In genomic region chrX:68895339-68896250, GRCh38 we compare ENCODE assay signal across 8 cellular contexts.
A peak's percentile ranks its signal among the peaks of the same experiment; 100 is the strongest.
DNase-seq lines count a peak whose midpoint lies in the region; ATAC-seq and TF ChIP-seq lines count a peak whose summit lies in the region.

No MANE protein-coding gene starts in this region.

- intact Hi-C loops in colonic mucosa (cut with DNase I): no loop called here

- H3K36me3 Mint-ChIP-seq in activated CD8-positive, alpha-beta memory T cell treated with anti-CD3 and anti-CD28 coated beads, Interleukin-2, amount 10 ng/mL, durations not matched to agents 7 days and 5 days: no peaks in the 10 kb centered on the region
- H3K36me3 Mint-ChIP-seq in activated T-cell treated with anti-CD3 and anti-CD28 coated beads, Interleukin-2, amount 50 U/mL, for 72 hours (ENCODE audit: insufficient read depth in 2 of 2): no peaks in the 10 kb centered on the region

- no peaks in the 10 kb centered on the region for H3K9me3 ChIP-seq in colonic mucosa
- peaks cover 0 to 1% of the 10 kb centered on the region in 2 donors for H3K9me3 ChIP-seq in lung (ENCODE audit: control insufficient read depth in 2 of 2, insufficient read depth in 1 of 2, low read length in 1 of 2)
- no peaks in the 10 kb centered on the region for H3K9me3 ChIP-seq in upper lobe of left lung

- H3K9me3 Mint-ChIP-seq in activated CD8-positive, alpha-beta memory T cell treated with anti-CD3 and anti-CD28 coated beads, Interleukin-2, amount 10 ng/mL, durations not matched to agents 7 days and 5 days (ENCODE audit: low read depth): no peaks in the 10 kb centered on the region
- no peaks in the 10 kb centered on the region for H3K9me3 Mint-ChIP-seq in activated T-cell treated with anti-CD3 and anti-CD28 coated beads, Interleukin-2, amount 50 U/mL, for 72 hours

- no peaks in the 10 kb centered on the region for H3K4me1 Mint-ChIP-seq in activated CD8-positive, alpha-beta memory T cell treated with anti-CD3 and anti-CD28 coated beads, Interleukin-2, amount 10 ng/mL, durations not matched to agents 7 days and 5 days
- H3K4me1 Mint-ChIP-seq in activated T-cell treated with anti-CD3 and anti-CD28 coated beads, Interleukin-2, amount 50 U/mL, for 72 hours (ENCODE audit: low read depth): no peaks in the 10 kb centered on the region

- H3K36me3 ChIP-seq in colonic mucosa (no peaks in the 10 kb centered on the region), lung (ENCODE audit: control insufficient read depth in 2 of 2, insufficient read depth in 2 of 2, low read length in 2 of 2) (no peaks in the 10 kb centered on the region), upper lobe of left lung (no peaks in the 10 kb centered on the region)

- no peak for TF ChIP-seq EP300 in upper lobe of left lung (IDR thresholded peaks at IDR 0.05)

- peaks cover 2% of the 10 kb centered on the region for H3K27me3 Mint-ChIP-seq in activated CD8-positive, alpha-beta memory T cell treated with anti-CD3 and anti-CD28 coated beads, Interleukin-2, amount 10 ng/mL, durations not matched to agents 7 days and 5 days
- peaks cover 12% of the 10 kb centered on the region for H3K27me3 Mint-ChIP-seq in activated T-cell treated with anti-CD3 and anti-CD28 coated beads, Interleukin-2, amount 50 U/mL, for 72 hours (ENCODE audit: low read depth)

- no peaks in the 10 kb centered on the region for H3K27me3 ChIP-seq in colonic mucosa
- no peaks in the 10 kb centered on the region for H3K27me3 ChIP-seq in lung (ENCODE audit: control insufficient read depth, insufficient read depth)
- no peaks in the 10 kb centered on the region for H3K27me3 ChIP-seq in upper lobe of left lung

- in situ Hi-C loops in GM13976 (cut with MboI; ENCODE audit: low sequenced_read_pairs, unreplicated experiment): no loop called here

- no peak for TF ChIP-seq CTCF in colonic mucosa (IDR thresholded peaks at IDR 0.05)
- no peak for TF ChIP-seq CTCF in lung (IDR thresholded peaks at IDR 0.05; ENCODE audit: control extremely low read depth, extremely low read depth)
- peak in 1 of 6 experiments; percentile 19 for TF ChIP-seq CTCF in upper lobe of left lung (IDR thresholded peaks at IDR 0.05)
- TF ChIP-seq CTCF in GM13976 (IDR thresholded peaks at IDR 0.05; ENCODE audit: borderline replicate concordance, control extremely low read depth, extremely low read depth, insufficient read depth, missing control alignments): no peak

- CTCF ChIA-PET in activated CD8-positive, alpha-beta memory T cell treated with anti-CD3 and anti-CD28 coated beads, Interleukin-2, amount 10 ng/mL, durations not matched to agents 7 days and 5 days (lab: Charles Lee): no interaction called here

- H3K4me1 ChIP-seq in colonic mucosa: no peaks in the 10 kb centered on the region
- H3K4me1 ChIP-seq in lung (ENCODE audit: control insufficient read depth in 2 of 2, insufficient read depth in 2 of 2, low read length in 2 of 2): peaks cover 2% of the 10 kb centered on the region in 2 donors
- peaks cover 6 to 17% (median 15%) of the 10 kb centered on the region in 4 donors for H3K4me1 ChIP-seq in upper lobe of left lung

- H3K27ac Mint-ChIP-seq in activated CD8-positive, alpha-beta memory T cell treated with anti-CD3 and anti-CD28 coated beads, Interleukin-2, amount 10 ng/mL, durations not matched to agents 7 days and 5 days: no peak overlapping the region
- H3K27ac Mint-ChIP-seq in activated T-cell treated with anti-CD3 and anti-CD28 coated beads, Interleukin-2, amount 50 U/mL, for 72 hours: no peak overlapping the region

- DNase-seq in activated CD8-positive, alpha-beta memory T cell treated with anti-CD3 and anti-CD28 coated beads for 24 hours: peak; percentile 59
- no peak for DNase-seq in activated CD8-positive, alpha-beta memory T cell treated with anti-CD3 and anti-CD28 coated beads, Interleukin-2, amount 10 ng/mL, durations not matched to agents 7 days and 5 days
- DNase-seq in colonic mucosa (peak; percentile 66), lung (ENCODE audit: low spot score) (no peak), upper lobe of left lung (peak in 1 of 2 donors; percentile 36), GM13976 (ENCODE audit: low spot score) (no peak)
- no peak for DNase-seq in activated T-cell treated with anti-CD3 and anti-CD28 coated beads, Interleukin-2, amount 50 U/mL, for 72 hours
- no peak for DNase-seq in stimulated activated CD4-positive, alpha-beta T cell treated with anti-CD3 and anti-CD28 coated beads, Interleukin-4, amount 100 ng/mL, for 24 hours

- TF ChIP-seq POLR2A in upper lobe of left lung (IDR thresholded peaks at IDR 0.05): no peak

- H3K4me3 ChIP-seq in colonic mucosa (no peak overlapping the region), lung (no peak overlapping the region), upper lobe of left lung (peak overlapping the region in 2 of 4 donors; percentile 16 to 30)

- H3K9ac ChIP-seq in colonic mucosa (ENCODE audit: low read depth in 2 of 2, low read length in 2 of 2): peak overlapping the region; percentile 35 to 56

- no peak for ATAC-seq in activated CD8-positive, alpha-beta memory T cell treated with anti-CD3 and anti-CD28 coated beads, Interleukin-2, amount 10 ng/mL, durations not matched to agents 7 days and 5 days
- ATAC-seq in lung (ENCODE audit: insufficient read depth, low FRiP score) (no peak), upper lobe of left lung (ENCODE audit: low FRiP score in 2 of 2) (no peak)
- no peak for ATAC-seq in activated T-cell treated with anti-CD3 and anti-CD28 coated beads, Interleukin-2, amount 50 U/mL, for 72 hours (replicated peaks in 1 of 2)

- WGBS in lung, 2 donors: 43 to 45% methylated on average over 7 to 9 of the region's 9 CpGs
- WGBS in upper lobe of left lung, 2 donors: 55 to 68% methylated on average over 3 to 9 of the region's 9 CpGs

- H3K4me3 Mint-ChIP-seq in activated CD8-positive, alpha-beta memory T cell treated with anti-CD3 and anti-CD28 coated beads, Interleukin-2, amount 10 ng/mL, durations not matched to agents 7 days and 5 days: no peak overlapping the region
- no peak overlapping the region for H3K4me3 Mint-ChIP-seq in activated T-cell treated with anti-CD3 and anti-CD28 coated beads, Interleukin-2, amount 50 U/mL, for 72 hours

- peak overlapping the region; percentile 68 for H3K27ac ChIP-seq in colonic mucosa
- peak overlapping the region; percentile 69 to 90 for H3K27ac ChIP-seq in lung (ENCODE audit: low read depth in 1 of 2, low read length in 1 of 2)
- peak overlapping the region; percentile 69 to 86 (median 82) for H3K27ac ChIP-seq in upper lobe of left lung

Comparison
In these comparisons a context has a peak if more than half of its experiments do, and no peak if none do; other contexts are left out.
1. DNase-seq: peak in activated CD8-positive, alpha-beta memory T cell treated with anti-CD3 and anti-CD28 coated beads for 24 hours (single experiment) and colonic mucosa (single experiment); none in activated CD8-positive, alpha-beta memory T cell treated with anti-CD3 and anti-CD28 coated beads, Interleukin-2, amount 10 ng/mL, durations not matched to agents 7 days and 5 days (single experiment), lung (single experiment), GM13976 (single experiment), activated T-cell treated with anti-CD3 and anti-CD28 coated beads, Interleukin-2, amount 50 U/mL, for 72 hours (0 of 2) and stimulated activated CD4-positive, alpha-beta T cell treated with anti-CD3 and anti-CD28 coated beads, Interleukin-4, amount 100 ng/mL, for 24 hours (single experiment).
2. Peak in every context shown above with its lines, with median percentiles within 50 percentile points of each other: H3K27ac ChIP-seq.